Comparison of ENCODE assay signal across 10 cellular contexts in genomic region chr7:130352335-130353074, GRCh38. TPM values are rescaled to one million over a fixed set of nuclear protein-coding genes. Genes with fewer than 3 reads are reported as not detected.
DNase-seq lines count a peak whose midpoint lies in the region; ATAC-seq and TF ChIP-seq lines count a peak whose summit lies in the region.
"Had no signal": no experiment of that assay in that cellular context is flagged by ENCODE, and none has a peak within 500 bp of the region (broad histone marks: within the 10 kb centered on the region; RNA-seq: fewer than 3 reads in every experiment).

No MANE protein-coding gene starts in this region.

- intact Hi-C loops in psoas muscle (cut with DNase I) = loop anchor here in 1 of 2 donors (10.0 kb wide), 1 partner anchor 78 kb away; no protein-coding TSS in a partner anchor
- intact Hi-C loops in prostate gland (cut with DNase I) = no loop called here

- TF ChIP-seq CTCF in epithelial cell of esophagus (IDR thresholded peaks at IDR 0.05; ENCODE audit: insufficient read depth, low read depth, low read length, missing control alignments) (no peak), psoas muscle (IDR thresholded peaks at IDR 0.05) (no peak), prostate gland (IDR thresholded peaks at IDR 0.05) (no peak)

- H3K27ac ChIP-seq in psoas muscle = peak overlapping the region; percentile 50
- peak overlapping the region in 1 of 2 donors; percentile 24 for H3K27ac ChIP-seq in prostate gland

- H3K36me3 ChIP-seq in psoas muscle (ENCODE audit: insufficient read depth in 1 of 2, low read depth in 1 of 2) (no peaks in the 10 kb centered on the region), prostate gland (no peaks in the 10 kb centered on the region)

- no peak for ATAC-seq in psoas muscle
- no peak for ATAC-seq in HG03378 (IDR thresholded peaks at IDR 0.05; ENCODE audit: unreplicated experiment)

- peaks cover 0 to 19% (median 2%) of the 10 kb centered on the region in 3 donors for H3K27me3 ChIP-seq in psoas muscle (ENCODE audit: insufficient read depth in 3 of 3, low read length in 2 of 3)
- no peaks in the 10 kb centered on the region for H3K27me3 ChIP-seq in prostate gland (replicated peaks; ENCODE audit: insufficient read depth)

- H3K4me1 ChIP-seq in psoas muscle = no peaks in the 10 kb centered on the region
- no peaks in the 10 kb centered on the region for H3K4me1 ChIP-seq in prostate gland (replicated peaks)

- no peak for TF ChIP-seq POLR2A in prostate gland (IDR thresholded peaks at IDR 0.05)

- no peaks in the 10 kb centered on the region for H3K9me3 ChIP-seq in psoas muscle
- H3K9me3 ChIP-seq in prostate gland = no peaks in the 10 kb centered on the region

- DNase-seq in DMS53 treated with DMSO at 0.1 percent for 48 hours (lab: John Stamatoyannopoulos, UW; ENCODE audit: unreplicated experiment) (peak; percentile 38), NCI-H524 (lab: John Stamatoyannopoulos, UW) (peak; percentile 68 to 85), epithelial cell of esophagus (ENCODE audit: low read depth) (peak; percentile 46), psoas muscle (no peak), NOMO-1 treated with dmso at 0.1 percent for 144 hours (lab: John Stamatoyannopoulos, UW; ENCODE audit: unreplicated experiment) (no peak), prostate gland (ENCODE audit: low spot score) (no peak)
- DNase-seq in activated naive CD4-positive, alpha-beta T cell treated with anti-CD3 and anti-CD28 coated beads, Interleukin-2, amount 50 U/mL, for 16 hours = no peak

- H3K4me3 ChIP-seq in epithelial cell of esophagus (ENCODE audit: low read length) (peak overlapping the region; percentile 2), psoas muscle (no peak overlapping the region), prostate gland (no peak overlapping the region)
- H3K4me3 ChIP-seq: lung had no signal

- WGBS in psoas muscle, 3 donors = 29 to 43% (median 36%) methylated on average over 19 of the region's 19 CpGs
- WGBS in prostate gland = 69% methylated on average over 19 of the region's 19 CpGs

RNA-seq across cellular contexts. Expression of gene CPA5, which starts 7.9 kb away (rescaled TPM):
- total RNA-seq in psoas muscle = 1 to 10 TPM in 2 of 4 donors, under 1 TPM in 1, not detected in 1; 0.73 to 5.2 (median 1.7) TPM
- polyA plus RNA-seq in psoas muscle = 1 to 10 TPM in 1 of 3 donors, under 1 TPM in 2; 0.42 to 1.3 (median 0.48) TPM
- 1 to 10 TPM in 1 of 2 donors, not detected in 1; 1.5 TPM for total RNA-seq in prostate gland
- total RNA-seq: lung had no signal

RNA-seq across cellular contexts. Expression of gene CPA1, which starts 27.8 kb away (rescaled TPM):
- 1 to 10 TPM in 3 of 4 donors, under 1 TPM in 1; 0.52 to 4.6 (median 1.3) TPM for total RNA-seq in psoas muscle
- 1 to 10 TPM in 1 of 3 donors, under 1 TPM in 2; 0.18 to 1.0 (median 0.56) TPM for polyA plus RNA-seq in psoas muscle
- under 1 TPM in 1 of 2 donors, not detected in 1; 0.14 TPM for total RNA-seq in prostate gland
- total RNA-seq: activated CD8-positive, alpha-beta memory T cell treated with anti-CD3 and anti-CD28 coated beads for 36 hours had no signal

RNA-seq across cellular contexts. Expression of gene CPA4, which starts 59.5 kb away (rescaled TPM):
- total RNA-seq in psoas muscle = 1 to 10 TPM in 2 of 4 donors, under 1 TPM in 2; 0.11 to 2.5 (median 1.0) TPM
- polyA plus RNA-seq in psoas muscle = under 1 TPM; 0.09 to 0.68 (median 0.20) TPM
- under 1 TPM in 1 of 2 donors, not detected in 1; 0.23 TPM for total RNA-seq in prostate gland
- total RNA-seq: activated CD8-positive, alpha-beta memory T cell treated with anti-CD3 and anti-CD28 coated beads for 36 hours had no signal

Comparison
In these comparisons a context has a peak if more than half of its experiments do, and no peak if none do; other contexts are left out.
1. DNase-seq: peak in DMS53 treated with DMSO at 0.1 percent for 48 hours (single experiment), NCI-H524 (2 of 2) and epithelial cell of esophagus (single experiment); none in psoas muscle (0 of 2), NOMO-1 treated with dmso at 0.1 percent for 144 hours (single experiment), activated naive CD4-positive, alpha-beta T cell treated with anti-CD3 and anti-CD28 coated beads, Interleukin-2, amount 50 U/mL, for 16 hours (single experiment) and prostate gland (single experiment).